Comparison of ENCODE assay signal across 6 cellular contexts in genomic region chr11:67372232-67372992, GRCh38. TPM values are rescaled to one million over a fixed set of nuclear protein-coding genes. Genes with fewer than 3 reads are reported as not detected.
DNase-seq lines count a peak whose midpoint lies in the region; ATAC-seq and TF ChIP-seq lines count a peak whose summit lies in the region.

No MANE protein-coding gene starts in this region.

- H3K36me3 ChIP-seq in HUES48 (ENCODE audit: control insufficient read depth, insufficient read depth, low read length) = no peaks in the 10 kb centered on the region
- no peaks in the 10 kb centered on the region for H3K36me3 ChIP-seq in sigmoid colon

- H3K36me3 Mint-ChIP-seq in endothelial cell (ENCODE audit: low read depth, unreplicated experiment) = peaks cover 14% of the 10 kb centered on the region

- H3K4me3 ChIP-seq in HUES48 (ENCODE audit: low read depth, low read length) = peak overlapping the region; percentile 65
- peak overlapping the region; percentile 55 to 78 (median 68) for H3K4me3 ChIP-seq in sigmoid colon

- no peak overlapping the region for H3K27ac Mint-ChIP-seq in endothelial cell (ENCODE audit: unreplicated experiment)

- H3K9ac ChIP-seq in HUES48 (ENCODE audit: low read depth, low read length) = no peak overlapping the region

- DNase-seq in endothelial cell (ENCODE audit: low spot score) (no peak), sigmoid colon (peak; percentile 73), NOMO-1 treated with DMSO at 0.1 percent for 48 hours (lab: John Stamatoyannopoulos, UW; ENCODE audit: unreplicated experiment) (no peak), T1000 (lab: John Stamatoyannopoulos, UW) (no peak)

- peaks cover 45% of the 10 kb centered on the region for H3K4me1 Mint-ChIP-seq in endothelial cell (ENCODE audit: unreplicated experiment)

- TF ChIP-seq EP300 in sigmoid colon (IDR thresholded peaks at IDR 0.05) = no peak

- peaks cover 19% of the 10 kb centered on the region for H3K27me3 Mint-ChIP-seq in endothelial cell (ENCODE audit: unreplicated experiment)

- peak overlapping the region; percentile 92 for H3K4me3 Mint-ChIP-seq in endothelial cell (ENCODE audit: unreplicated experiment)

- no peak for TF ChIP-seq CTCF in endothelial cell (IDR thresholded peaks at IDR 0.05; ENCODE audit: unreplicated experiment)
- no peak for TF ChIP-seq CTCF in sigmoid colon (IDR thresholded peaks at IDR 0.05)

- H3K27ac ChIP-seq in HUES48 (ENCODE audit: low read depth, low read length) (peak overlapping the region; percentile 92), sigmoid colon (peak overlapping the region; percentile 85 to 100 (median 92))

- H3K27me3 ChIP-seq in HUES48 (ENCODE audit: control insufficient read depth, insufficient read depth, low read length) (peaks cover 66% of the 10 kb centered on the region), sigmoid colon (no peaks in the 10 kb centered on the region)

- H3K9me3 ChIP-seq in HUES48 (ENCODE audit: control insufficient read depth, insufficient read depth, low read length) (no peaks in the 10 kb centered on the region), sigmoid colon (no peaks in the 10 kb centered on the region)

- TF ChIP-seq POLR2A in sigmoid colon (IDR thresholded peaks at IDR 0.05) = no peak

- ATAC-seq in GM19397 (IDR thresholded peaks at IDR 0.05; ENCODE audit: unreplicated experiment) = no peak

- no peaks in the 10 kb centered on the region for H3K9me3 Mint-ChIP-seq in endothelial cell (ENCODE audit: unreplicated experiment)

- WGBS in sigmoid colon, 2 donors = 1 to 2% methylated on average over 81 of the region's 81 CpGs

- intact Hi-C loops in sigmoid colon (cut with DNase I) = no loop called here

- peaks cover 40% of the 10 kb centered on the region for H3K4me1 ChIP-seq in HUES48 (ENCODE audit: control insufficient read depth, insufficient read depth, low read length)
- H3K4me1 ChIP-seq in sigmoid colon = peaks cover 0 to 78% (median 67%) of the 10 kb centered on the region in 4 donors

RNA-seq across cellular contexts. Expression of gene CLCF1, which starts 1.0 kb away (rescaled TPM):
- total RNA-seq in endothelial cell (ENCODE audit: unreplicated experiment) (12.6 TPM), sigmoid colon (10 to 100 TPM in 1 of 4 donors, 1 to 10 TPM in 3; 2.9 to 49.8 (median 6.6) TPM)
- 1 to 10 TPM in 2 of 3 donors, under 1 TPM in 1; 0.92 to 6.5 (median 2.4) TPM for polyA plus RNA-seq in sigmoid colon

RNA-seq across cellular contexts. Expression of gene POLD4, which starts 19.1 kb away (rescaled TPM):
- total RNA-seq in endothelial cell (ENCODE audit: unreplicated experiment) (92.1 TPM), sigmoid colon (10 to 100 TPM; 48.5 to 78.9 (median 67.0) TPM)
- 100 to 1,000 TPM; 381 to 748 (median 498) TPM for polyA plus RNA-seq in sigmoid colon

RNA-seq across cellular contexts. Expression of gene RAD9A, which starts 19.4 kb away (rescaled TPM):
- total RNA-seq in endothelial cell (ENCODE audit: unreplicated experiment) = 18.4 TPM
- 10 to 100 TPM; 11.4 to 18.1 (median 16.5) TPM for total RNA-seq in sigmoid colon
- polyA plus RNA-seq in sigmoid colon = 10 to 100 TPM in 1 of 3 donors, 1 to 10 TPM in 2; 6.5 to 33.9 (median 6.6) TPM

RNA-seq across cellular contexts. Expression of gene PPP1CA, which starts 29.2 kb away (rescaled TPM):
- total RNA-seq in endothelial cell (ENCODE audit: unreplicated experiment) (249 TPM), sigmoid colon (10 to 100 TPM; 59.5 to 87.0 (median 80.0) TPM)
- 100 to 1,000 TPM; 228 to 357 (median 235) TPM for polyA plus RNA-seq in sigmoid colon

RNA-seq across cellular contexts. Expression of gene TBC1D10C, which starts 31.5 kb away (rescaled TPM):
- total RNA-seq in endothelial cell (ENCODE audit: unreplicated experiment) (13.2 TPM), sigmoid colon (1 to 10 TPM in 2 of 4 donors, under 1 TPM in 1, not detected in 1; 0.71 to 2.5 (median 1.2) TPM)
- 10 to 100 TPM in 1 of 3 donors, 1 to 10 TPM in 2; 1.6 to 48.2 (median 1.8) TPM for polyA plus RNA-seq in sigmoid colon
